In the genomic region with DNA sequence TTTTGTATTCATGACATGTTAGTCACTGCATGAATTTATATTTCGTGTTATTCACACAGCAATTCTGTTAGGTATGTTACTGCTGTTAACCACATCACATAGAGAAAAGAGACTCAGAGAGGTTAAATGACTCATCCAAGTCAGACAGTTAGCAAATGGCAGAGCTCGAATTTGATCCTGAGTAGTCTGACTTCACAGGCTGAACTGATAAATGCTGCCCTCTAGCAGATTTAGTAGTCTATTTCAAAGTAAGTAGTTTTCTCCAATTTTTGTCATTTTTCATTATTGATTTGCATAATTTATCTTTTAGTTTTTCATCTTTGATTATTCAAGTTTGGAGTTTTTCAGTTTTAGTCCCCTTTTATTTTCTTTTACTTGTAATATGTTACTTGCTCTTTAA, we compare ENCODE assay signal across 9 cellular contexts. TPM values are rescaled to one million over a fixed set of nuclear protein-coding genes. Genes with fewer than 3 reads are reported as not detected.
DNase-seq lines count a peak whose midpoint lies in the region; ATAC-seq, FAIRE-seq and TF ChIP-seq lines count a peak whose summit lies in the region.
"Had no signal": no experiment of that assay in that cellular context is flagged by ENCODE, and none has a peak within 500 bp of the region (broad histone marks: within the 10 kb centered on the region; RNA-seq: fewer than 3 reads in every experiment).

No MANE protein-coding gene starts in this region.

- ATAC-seq in GM19397 (IDR thresholded peaks at IDR 0.05; ENCODE audit: unreplicated experiment) (peak; percentile 88), HG03280 (IDR thresholded peaks at IDR 0.05; ENCODE audit: unreplicated experiment) (peak; percentile 99)

- 0 out of 2 replicates have a peak overlapping the region, but pooled peaks have one; percentile 10 for H3K4me2 ChIP-seq in OCI-LY3 (ENCODE audit: low read length)

- no peak overlapping the region for H2AFZ ChIP-seq in OCI-LY3 (ENCODE audit: low read depth, low read length)

- peak; percentile 96 for TF ChIP-seq CTCF in OCI-LY3 (IDR thresholded peaks at IDR 0.05; ENCODE audit: low read depth, low read length)
- peak; percentile 28 for TF ChIP-seq CTCF in bronchial epithelial cell (IDR thresholded peaks at IDR 0.05; ENCODE audit: insufficient read depth, low read length, severe bottlenecking)

- H3K9me3 ChIP-seq in OCI-LY3 (ENCODE audit: insufficient read depth, low read length) = no peaks in the 10 kb centered on the region
- H3K9me3 ChIP-seq: Caco-2 had no signal

- no peak for FAIRE-seq in bronchial epithelial cell (lab: Jason Lieb, UNC)

- H3K4me3 ChIP-seq in OCI-LY3 (ENCODE audit: low read length) = no peak overlapping the region
- no peak overlapping the region for H3K4me3 ChIP-seq in bronchial epithelial cell (ENCODE audit: low read depth, low read length)

- H3K27me3 ChIP-seq in OCI-LY3 (ENCODE audit: low read depth, low read length) (no peaks in the 10 kb centered on the region), bronchial epithelial cell (ENCODE audit: control insufficient read depth, insufficient read depth, low read length) (no peaks in the 10 kb centered on the region)

- H3K36me3 ChIP-seq in OCI-LY3 (replicated peaks; ENCODE audit: low read depth, low read length) (no peaks in the 10 kb centered on the region), bronchial epithelial cell (ENCODE audit: control insufficient read depth, insufficient read depth, low read length) (no peaks in the 10 kb centered on the region)

- no peaks in the 10 kb centered on the region for H4K20me1 ChIP-seq in OCI-LY3 (ENCODE audit: insufficient read depth, low read length)

- DNase-seq in NCI-H510A treated with DMSO at 0.1 percent for 48 hours (lab: John Stamatoyannopoulos, UW) (peak; percentile 12), NCI-H510A (lab: John Stamatoyannopoulos, UW) (no peak), bronchial epithelial cell (ENCODE audit: low read depth) (peak; percentile 92), non-pigmented ciliary epithelial cell (ENCODE audit: low read depth) (peak; percentile 73), Ammon's horn (ENCODE audit: low spot score) (no peak)

- H3K4me1 ChIP-seq in OCI-LY3 (ENCODE audit: low read length) = peaks cover 6% of the 10 kb centered on the region; the same call in 1 of the 2 replicates
- H3K4me1 ChIP-seq: Caco-2 had no signal

- H3K27ac ChIP-seq in OCI-LY3 (ENCODE audit: low read length) = no peak overlapping the region

- H3K79me2 ChIP-seq in OCI-LY3 (ENCODE audit: low read length) = no peaks in the 10 kb centered on the region

- no peak overlapping the region for H3K9ac ChIP-seq in OCI-LY3 (ENCODE audit: low read length)

RNA-seq across cellular contexts. Expression of gene WDR7, which starts 58.3 kb away (rescaled TPM):
- total RNA-seq in bronchial epithelial cell = 14.5 and 19.5 TPM in 2 replicates

Comparison
In these comparisons a context has a peak if more than half of its experiments do, and no peak if none do; other contexts are left out.
1. DNase-seq: peak in NCI-H510A treated with DMSO at 0.1 percent for 48 hours (single experiment), bronchial epithelial cell (single experiment) and non-pigmented ciliary epithelial cell (single experiment); none in NCI-H510A (single experiment) and Ammon's horn (single experiment).